1 cellular context compared by ENCODE assay signal in genomic region chr2:183124957-183125255, GRCh38.
TF ChIP-seq lines count a peak whose summit lies in the region.

No MANE protein-coding gene starts in this region.

TF ChIP-seq in WTC11, 78 proteins besides CTCF, POLR2A, EP300 and RAD21 (continued from another document):
- TF ChIP-seq ATF2 (CRISPR knock-in tag; IDR thresholded peaks at IDR 0.05; ENCODE audit: borderline replicate concordance, low read depth) (no peak), E2F5 (CRISPR knock-in tag; IDR thresholded peaks at IDR 0.05) (no peak), IRF1 (CRISPR knock-in tag; IDR thresholded peaks at IDR 0.05) (no peak)
